Comparison of ENCODE assay signal across 23 cellular contexts in the genomic region with DNA sequence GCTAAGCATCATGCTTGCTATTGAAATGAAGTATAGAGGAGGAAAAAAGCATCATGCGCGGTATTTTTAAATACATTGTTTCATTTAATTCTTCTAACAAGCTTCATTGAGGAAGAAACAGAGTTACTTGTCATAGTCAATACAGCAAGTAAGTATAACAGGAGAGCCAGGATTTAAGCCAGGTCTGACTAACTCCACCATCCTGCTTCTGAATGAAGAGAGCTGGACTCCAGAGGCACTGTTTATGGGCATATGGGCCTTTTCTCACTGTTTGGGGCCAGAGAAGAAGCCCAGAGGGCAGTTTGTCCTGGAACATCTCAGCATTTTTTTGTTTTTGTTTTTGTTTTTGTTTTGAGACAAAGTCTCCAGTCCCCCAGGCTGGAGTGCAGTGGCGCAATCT.
"Had no signal": no experiment of that assay in that cellular context is flagged by ENCODE, and none has a peak within 500 bp of the region (broad histone marks: within the 10 kb centered on the region; RNA-seq: fewer than 3 reads in every experiment).

No MANE protein-coding gene starts in this region.

- H3K9me3 ChIP-seq: SJSA1 had no signal

- DNase-seq: KBM-7, MV-4-11, NCI-H1048, NCI-H1105 treated with DMSO at 0.1 percent for 48 hours, NCI-H1417 treated with DMSO at 0.1 percent for 48 hours, NCI-H146, NCI-H1694 treated with DMSO at 0.1 percent for 48 hours, NCI-H1930, NCI-H2081, NCI-H2107, NCI-H2171, NCI-H226, NCI-H446, NCI-H510A, NCI-H524 treated with DMSO at 0.1 percent for 48 hours, NCI-H69, NCI-H774, Right ventricle myocardium superior, RPMI8226, SIG-M5 had no signal

- H3K4me3 ChIP-seq: SJSA1, SK-N-MC had no signal

- H3K27me3 ChIP-seq: SJSA1 had no signal

- H3K27ac ChIP-seq: SJSA1, SK-N-MC had no signal

- FAIRE-seq: RCC 7860 had no signal
